Comparison of ENCODE assay signal across 8 cellular contexts in the genomic region with DNA sequence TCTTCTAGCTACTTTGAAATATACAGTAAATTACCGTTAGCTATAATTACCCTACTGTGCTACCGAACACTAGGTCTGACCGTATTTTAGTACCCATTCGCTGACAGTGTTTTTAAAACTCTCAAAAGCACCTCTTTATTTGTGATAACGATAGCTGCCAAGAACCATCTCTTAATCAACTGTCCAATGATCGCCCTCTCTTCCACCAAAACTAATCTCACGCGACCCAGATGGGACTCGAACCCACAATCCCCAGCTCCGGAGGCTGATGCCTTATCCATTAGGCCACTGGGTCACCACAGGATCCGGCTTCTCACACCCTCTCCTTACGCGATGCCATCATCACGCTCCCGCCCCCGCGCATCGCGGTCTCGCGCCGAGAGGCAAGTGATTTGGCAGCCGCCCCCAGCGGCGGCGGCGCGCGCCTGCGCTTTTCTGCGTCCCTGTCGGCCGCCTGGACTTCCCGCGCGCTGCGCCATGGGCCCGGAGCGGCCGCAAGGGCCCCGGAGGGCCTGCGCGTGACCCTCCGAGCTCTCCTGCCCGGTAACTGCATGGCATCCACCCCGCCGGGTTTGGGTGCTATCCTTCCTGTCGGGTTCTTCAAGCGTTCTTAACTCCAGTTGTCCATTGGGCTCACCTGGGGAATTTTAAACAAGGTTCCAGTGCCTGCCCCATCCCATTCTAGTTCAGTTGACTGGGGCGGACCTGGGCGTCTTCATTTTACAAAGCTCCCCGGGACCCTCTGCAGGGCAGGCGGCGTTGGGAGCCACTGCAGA. TPM values are rescaled to one million over a fixed set of nuclear protein-coding genes. Genes with fewer than 3 reads are reported as not detected.
DNase-seq lines count a peak whose midpoint lies in the region; ATAC-seq and TF ChIP-seq lines count a peak whose summit lies in the region.

No MANE protein-coding gene starts in this region.

- no peaks in the 10 kb centered on the region for H3K27me3 ChIP-seq in prostate gland (replicated peaks; ENCODE audit: insufficient read depth)

- DNase-seq in NCI-H146 treated with DMSO at 0.1 percent for 48 hours (lab: John Stamatoyannopoulos, UW; ENCODE audit: unreplicated experiment) = peak; percentile 94
- peak; percentile 84 to 96 (median 87) for DNase-seq in T-helper 1 cell
- DNase-seq in left ventricle myocardium superior = peak; percentile 97
- DNase-seq in prostate gland (ENCODE audit: low spot score) = peak; percentile 94

- H3K4me3 ChIP-seq in prostate gland (peak overlapping the region; percentile 47 to 49), urinary bladder (ENCODE audit: low read depth, low read length) (peak overlapping the region; percentile 44)

- ATAC-seq in GM18498 (IDR thresholded peaks at IDR 0.05; ENCODE audit: unreplicated experiment) = peak; percentile 92
- ATAC-seq in HG02885 (IDR thresholded peaks at IDR 0.05; ENCODE audit: poor library complexity, unreplicated experiment) = peak; percentile 92
- peak; percentile 98 for ATAC-seq in left ventricle myocardium superior

- intact Hi-C loops in left ventricle myocardium superior (cut with micrococcal nuclease) (no loop called here), prostate gland (cut with DNase I) (loop anchor here (10.0 kb wide), 1 partner anchor 55 kb away; no protein-coding TSS in a partner anchor)

- H3K36me3 ChIP-seq in prostate gland = no peaks in the 10 kb centered on the region
- no peaks in the 10 kb centered on the region for H3K36me3 ChIP-seq in urinary bladder (ENCODE audit: insufficient read depth)

- TF ChIP-seq CTCF in prostate gland (IDR thresholded peaks at IDR 0.05) = peak; percentile 34 to 81 (median 56)

- peak; percentile 41 for TF ChIP-seq POLR2A in prostate gland (IDR thresholded peaks at IDR 0.05)

- peak overlapping the region; percentile 70 for H3K27ac ChIP-seq in angular gyrus (ENCODE audit: low read depth, low read length)
- peak overlapping the region; percentile 83 to 90 for H3K27ac ChIP-seq in prostate gland
- H3K27ac ChIP-seq in urinary bladder (ENCODE audit: low read depth) = peak overlapping the region; percentile 76

- H3K4me1 ChIP-seq in prostate gland (replicated peaks) (no peaks in the 10 kb centered on the region), urinary bladder (ENCODE audit: insufficient read depth) (no peaks in the 10 kb centered on the region)

- no peaks in the 10 kb centered on the region for H3K9me3 ChIP-seq in prostate gland

- 2% methylated on average over 50 of the region's 54 CpGs for WGBS in prostate gland
- under 1% methylated on average over 54 of the region's 54 CpGs for WGBS in urinary bladder

RNA-seq across cellular contexts. Expression of a gene that starts 15.7 kb away (rescaled TPM):
- total RNA-seq in left ventricle myocardium superior (21.3 TPM), prostate gland (10 to 100 TPM; 13.4 to 68.4 TPM), urinary bladder (52.3 TPM)
- 12.6 TPM for polyA plus RNA-seq in urinary bladder

RNA-seq across cellular contexts. Expression of a gene that starts 23.6 kb away (rescaled TPM):
- total RNA-seq in left ventricle myocardium superior (5.0 TPM), prostate gland (10 to 100 TPM; 22.0 to 22.7 TPM), urinary bladder (33.4 TPM)
- 9.6 TPM for polyA plus RNA-seq in urinary bladder

Comparison
In these comparisons a context has a peak if more than half of its experiments do, and no peak if none do; other contexts are left out.
1. Peak in every context shown above with its lines: DNase-seq, ATAC-seq, H3K4me3 ChIP-seq and H3K27ac ChIP-seq.